In genomic region chr5:136613243-136613642, GRCh38 we compare ENCODE assay signal across 2 cellular contexts.
TF ChIP-seq lines count a peak whose summit lies in the region.

No MANE protein-coding gene starts in this region.

TF ChIP-seq in SK-N-SH, 30 proteins besides CTCF, POLR2A, EP300 and RAD21 (continued from another document):
- TF ChIP-seq USF1 (IDR thresholded peaks at IDR 0.05; ENCODE audit: borderline replicate concordance, low read depth): no peak
- peak; percentile 23; the same call in 1 of the 2 replicates for TF ChIP-seq FOSL2 (IDR thresholded peaks at IDR 0.05; ENCODE audit: borderline replicate concordance, low read depth)

TF ChIP-seq in SK-N-SH treated with all-trans-retinoic acid at 6 μM for 48 hours, 23 proteins besides CTCF, POLR2A, EP300 and RAD21 (continued from another document):
- TF ChIP-seq, protein P1, sequence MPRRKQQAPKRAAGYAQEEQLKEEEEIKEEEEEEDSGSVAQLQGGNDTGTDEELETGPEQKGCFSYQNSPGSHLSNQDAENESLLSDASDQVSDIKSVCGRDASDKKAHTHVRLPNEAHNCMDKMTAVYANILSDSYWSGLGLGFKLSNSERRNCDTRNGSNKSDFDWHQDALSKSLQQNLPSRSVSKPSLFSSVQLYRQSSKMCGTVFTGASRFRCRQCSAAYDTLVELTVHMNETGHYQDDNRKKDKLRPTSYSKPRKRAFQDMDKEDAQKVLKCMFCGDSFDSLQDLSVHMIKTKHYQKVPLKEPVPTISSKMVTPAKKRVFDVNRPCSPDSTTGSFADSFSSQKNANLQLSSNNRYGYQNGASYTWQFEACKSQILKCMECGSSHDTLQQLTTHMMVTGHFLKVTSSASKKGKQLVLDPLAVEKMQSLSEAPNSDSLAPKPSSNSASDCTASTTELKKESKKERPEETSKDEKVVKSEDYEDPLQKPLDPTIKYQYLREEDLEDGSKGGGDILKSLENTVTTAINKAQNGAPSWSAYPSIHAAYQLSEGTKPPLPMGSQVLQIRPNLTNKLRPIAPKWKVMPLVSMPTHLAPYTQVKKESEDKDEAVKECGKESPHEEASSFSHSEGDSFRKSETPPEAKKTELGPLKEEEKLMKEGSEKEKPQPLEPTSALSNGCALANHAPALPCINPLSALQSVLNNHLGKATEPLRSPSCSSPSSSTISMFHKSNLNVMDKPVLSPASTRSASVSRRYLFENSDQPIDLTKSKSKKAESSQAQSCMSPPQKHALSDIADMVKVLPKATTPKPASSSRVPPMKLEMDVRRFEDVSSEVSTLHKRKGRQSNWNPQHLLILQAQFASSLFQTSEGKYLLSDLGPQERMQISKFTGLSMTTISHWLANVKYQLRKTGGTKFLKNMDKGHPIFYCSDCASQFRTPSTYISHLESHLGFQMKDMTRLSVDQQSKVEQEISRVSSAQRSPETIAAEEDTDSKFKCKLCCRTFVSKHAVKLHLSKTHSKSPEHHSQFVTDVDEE (CRISPR knock-in tag; IDR thresholded peaks at IDR 0.05): no peak
- TF ChIP-seq GLIS3 (CRISPR knock-in tag; IDR thresholded peaks at IDR 0.05): no peak
- TF ChIP-seq RARB (CRISPR knock-in tag; IDR thresholded peaks at IDR 0.05): no peak
- TF ChIP-seq TOX (CRISPR knock-in tag; IDR thresholded peaks at IDR 0.05; ENCODE audit: borderline replicate concordance): no peak
- TF ChIP-seq ZC3H10 (CRISPR knock-in tag; IDR thresholded peaks at IDR 0.05): no peak
- TF ChIP-seq ARNTL (CRISPR knock-in tag; IDR thresholded peaks at IDR 0.05; ENCODE audit: borderline replicate concordance, low read depth): no peak
- TF ChIP-seq, protein P2, sequence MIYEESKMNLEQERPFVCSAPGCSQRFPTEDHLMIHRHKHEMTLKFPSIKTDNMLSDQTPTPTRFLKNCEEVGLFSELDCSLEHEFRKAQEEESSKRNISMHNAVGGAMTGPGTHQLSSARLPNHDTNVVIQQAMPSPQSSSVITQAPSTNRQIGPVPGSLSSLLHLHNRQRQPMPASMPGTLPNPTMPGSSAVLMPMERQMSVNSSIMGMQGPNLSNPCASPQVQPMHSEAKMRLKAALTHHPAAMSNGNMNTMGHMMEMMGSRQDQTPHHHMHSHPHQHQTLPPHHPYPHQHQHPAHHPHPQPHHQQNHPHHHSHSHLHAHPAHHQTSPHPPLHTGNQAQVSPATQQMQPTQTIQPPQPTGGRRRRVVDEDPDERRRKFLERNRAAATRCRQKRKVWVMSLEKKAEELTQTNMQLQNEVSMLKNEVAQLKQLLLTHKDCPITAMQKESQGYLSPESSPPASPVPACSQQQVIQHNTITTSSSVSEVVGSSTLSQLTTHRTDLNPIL (CRISPR knock-in tag; IDR thresholded peaks at IDR 0.05; ENCODE audit: low read depth): no peak
- no peak for TF ChIP-seq POU6F1 (CRISPR knock-in tag; IDR thresholded peaks at IDR 0.05; ENCODE audit: borderline replicate concordance, low read depth)
- no peak for TF ChIP-seq ESRRG (CRISPR knock-in tag; IDR thresholded peaks at IDR 0.05)
- TF ChIP-seq TCF4 (CRISPR knock-in tag; IDR thresholded peaks at IDR 0.05; ENCODE audit: borderline replicate concordance): no peak
- TF ChIP-seq PATZ1 (CRISPR knock-in tag; IDR thresholded peaks at IDR 0.05; ENCODE audit: borderline replicate concordance): no peak
- no peak for TF ChIP-seq ZNF70 (CRISPR knock-in tag; IDR thresholded peaks at IDR 0.05)
- TF ChIP-seq ZFP3 (CRISPR knock-in tag; IDR thresholded peaks at IDR 0.05): no peak
